In the genomic region with DNA sequence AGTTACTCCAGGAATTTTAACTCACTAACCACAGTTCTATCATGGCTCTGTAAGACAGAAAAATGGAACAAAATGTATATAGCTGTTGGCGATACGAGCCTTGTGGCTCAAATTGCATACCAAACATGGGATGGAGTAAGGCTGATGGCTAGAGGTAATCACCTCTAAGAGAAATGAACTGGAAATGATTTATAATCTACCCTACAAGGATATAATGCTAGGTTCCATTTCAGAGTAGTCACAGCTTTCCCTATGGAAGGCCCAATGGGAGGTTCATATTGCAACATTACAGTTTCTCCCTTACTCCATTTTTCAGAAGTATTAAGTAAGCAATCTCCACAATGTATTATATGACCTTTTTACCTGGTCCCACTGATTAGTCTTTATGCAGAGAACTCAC, we compare ENCODE assay signal across 2 cellular contexts.
TF ChIP-seq lines count a peak whose summit lies in the region.

No MANE protein-coding gene starts in this region.

TF ChIP-seq in IMR-90, 13 proteins besides CTCF, POLR2A, EP300 and RAD21:
- TF ChIP-seq NFE2L2 (IDR thresholded peaks at IDR 0.05; ENCODE audit: low read depth, low read length), result no peak
- no peak for TF ChIP-seq SMC3 (IDR thresholded peaks at IDR 0.05; ENCODE audit: low read depth, low read length)
- TF ChIP-seq MAZ (IDR thresholded peaks at IDR 0.05; ENCODE audit: borderline replicate concordance, low read depth, low read length), result no peak
- TF ChIP-seq, protein P1, sequence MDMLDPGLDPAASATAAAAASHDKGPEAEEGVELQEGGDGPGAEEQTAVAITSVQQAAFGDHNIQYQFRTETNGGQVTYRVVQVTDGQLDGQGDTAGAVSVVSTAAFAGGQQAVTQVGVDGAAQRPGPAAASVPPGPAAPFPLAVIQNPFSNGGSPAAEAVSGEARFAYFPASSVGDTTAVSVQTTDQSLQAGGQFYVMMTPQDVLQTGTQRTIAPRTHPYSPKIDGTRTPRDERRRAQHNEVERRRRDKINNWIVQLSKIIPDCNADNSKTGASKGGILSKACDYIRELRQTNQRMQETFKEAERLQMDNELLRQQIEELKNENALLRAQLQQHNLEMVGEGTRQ (IDR thresholded peaks at IDR 0.05; ENCODE audit: low read depth, low read length), result no peak
- no peak for TF ChIP-seq MXI1 (IDR thresholded peaks at IDR 0.05; ENCODE audit: borderline replicate concordance, low read depth, low read length)
- TF ChIP-seq RFX5 (IDR thresholded peaks at IDR 0.05; ENCODE audit: low read depth, low read length), result no peak
- TF ChIP-seq BHLHE40 (IDR thresholded peaks at IDR 0.05; ENCODE audit: low read depth, low read length), result no peak
- TF ChIP-seq MAFK (IDR thresholded peaks at IDR 0.05; ENCODE audit: low read depth, low read length), result no peak
- TF ChIP-seq, protein P2, sequence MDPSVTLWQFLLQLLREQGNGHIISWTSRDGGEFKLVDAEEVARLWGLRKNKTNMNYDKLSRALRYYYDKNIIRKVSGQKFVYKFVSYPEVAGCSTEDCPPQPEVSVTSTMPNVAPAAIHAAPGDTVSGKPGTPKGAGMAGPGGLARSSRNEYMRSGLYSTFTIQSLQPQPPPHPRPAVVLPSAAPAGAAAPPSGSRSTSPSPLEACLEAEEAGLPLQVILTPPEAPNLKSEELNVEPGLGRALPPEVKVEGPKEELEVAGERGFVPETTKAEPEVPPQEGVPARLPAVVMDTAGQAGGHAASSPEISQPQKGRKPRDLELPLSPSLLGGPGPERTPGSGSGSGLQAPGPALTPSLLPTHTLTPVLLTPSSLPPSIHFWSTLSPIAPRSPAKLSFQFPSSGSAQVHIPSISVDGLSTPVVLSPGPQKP (IDR thresholded peaks at IDR 0.05; ENCODE audit: borderline replicate concordance, low read depth, low read length), result no peak
- TF ChIP-seq CEBPB (IDR thresholded peaks at IDR 0.05; ENCODE audit: low read depth, low read length), result no peak
- no peak for TF ChIP-seq CHD1 (IDR thresholded peaks at IDR 0.05; ENCODE audit: low read depth, low read length)
- no peak for TF ChIP-seq FOS (IDR thresholded peaks at IDR 0.05; ENCODE audit: low read depth, low read length)
TF ChIP-seq in IMR-90: peak in this region for 0.

TF ChIP-seq in SK-N-SH, 30 proteins besides CTCF, POLR2A, EP300 and RAD21:
- no peak for TF ChIP-seq FOXM1 (IDR thresholded peaks at IDR 0.05; ENCODE audit: low read depth)
- no peak for TF ChIP-seq RXRA (IDR thresholded peaks at IDR 0.05; ENCODE audit: borderline replicate concordance, low read depth)
- TF ChIP-seq JUND (IDR thresholded peaks at IDR 0.05), result no peak
- TF ChIP-seq EZH2phosphoT487 (IDR thresholded peaks at IDR 0.05; ENCODE audit: borderline replicate concordance, low read depth), result no peak
- no peak for TF ChIP-seq TAF1 (IDR thresholded peaks at IDR 0.05; ENCODE audit: borderline replicate concordance, low read depth, low read length)
- TF ChIP-seq GABPA (IDR thresholded peaks at IDR 0.05; ENCODE audit: low read depth), result no peak
- TF ChIP-seq, protein P3, sequence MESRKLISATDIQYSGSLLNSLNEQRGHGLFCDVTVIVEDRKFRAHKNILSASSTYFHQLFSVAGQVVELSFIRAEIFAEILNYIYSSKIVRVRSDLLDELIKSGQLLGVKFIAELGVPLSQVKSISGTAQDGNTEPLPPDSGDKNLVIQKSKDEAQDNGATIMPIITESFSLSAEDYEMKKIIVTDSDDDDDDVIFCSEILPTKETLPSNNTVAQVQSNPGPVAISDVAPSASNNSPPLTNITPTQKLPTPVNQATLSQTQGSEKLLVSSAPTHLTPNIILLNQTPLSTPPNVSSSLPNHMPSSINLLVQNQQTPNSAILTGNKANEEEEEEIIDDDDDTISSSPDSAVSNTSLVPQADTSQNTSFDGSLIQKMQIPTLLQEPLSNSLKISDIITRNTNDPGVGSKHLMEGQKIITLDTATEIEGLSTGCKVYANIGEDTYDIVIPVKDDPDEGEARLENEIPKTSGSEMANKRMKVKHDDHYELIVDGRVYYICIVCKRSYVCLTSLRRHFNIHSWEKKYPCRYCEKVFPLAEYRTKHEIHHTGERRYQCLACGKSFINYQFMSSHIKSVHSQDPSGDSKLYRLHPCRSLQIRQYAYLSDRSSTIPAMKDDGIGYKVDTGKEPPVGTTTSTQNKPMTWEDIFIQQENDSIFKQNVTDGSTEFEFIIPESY (IDR thresholded peaks at IDR 0.05; ENCODE audit: borderline replicate concordance, low read depth), result no peak
- no peak for TF ChIP-seq GATA2 (CRISPR knock-in tag; IDR thresholded peaks at IDR 0.05)
- TF ChIP-seq NRF1 (IDR thresholded peaks at IDR 0.05; ENCODE audit: low read depth, low read length), result no peak
- TF ChIP-seq, protein P4, sequence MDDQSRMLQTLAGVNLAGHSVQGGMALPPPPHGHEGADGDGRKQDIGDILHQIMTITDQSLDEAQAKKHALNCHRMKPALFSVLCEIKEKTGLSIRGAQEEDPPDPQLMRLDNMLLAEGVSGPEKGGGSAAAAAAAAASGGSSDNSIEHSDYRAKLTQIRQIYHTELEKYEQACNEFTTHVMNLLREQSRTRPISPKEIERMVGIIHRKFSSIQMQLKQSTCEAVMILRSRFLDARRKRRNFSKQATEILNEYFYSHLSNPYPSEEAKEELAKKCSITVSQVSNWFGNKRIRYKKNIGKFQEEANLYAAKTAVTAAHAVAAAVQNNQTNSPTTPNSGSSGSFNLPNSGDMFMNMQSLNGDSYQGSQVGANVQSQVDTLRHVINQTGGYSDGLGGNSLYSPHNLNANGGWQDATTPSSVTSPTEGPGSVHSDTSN (IDR thresholded peaks at IDR 0.05), result no peak
- TF ChIP-seq, protein P5, sequence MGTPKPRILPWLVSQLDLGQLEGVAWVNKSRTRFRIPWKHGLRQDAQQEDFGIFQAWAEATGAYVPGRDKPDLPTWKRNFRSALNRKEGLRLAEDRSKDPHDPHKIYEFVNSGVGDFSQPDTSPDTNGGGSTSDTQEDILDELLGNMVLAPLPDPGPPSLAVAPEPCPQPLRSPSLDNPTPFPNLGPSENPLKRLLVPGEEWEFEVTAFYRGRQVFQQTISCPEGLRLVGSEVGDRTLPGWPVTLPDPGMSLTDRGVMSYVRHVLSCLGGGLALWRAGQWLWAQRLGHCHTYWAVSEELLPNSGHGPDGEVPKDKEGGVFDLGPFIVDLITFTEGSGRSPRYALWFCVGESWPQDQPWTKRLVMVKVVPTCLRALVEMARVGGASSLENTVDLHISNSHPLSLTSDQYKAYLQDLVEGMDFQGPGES (IDR thresholded peaks at IDR 0.05; ENCODE audit: low read depth, low read length), result no peak
- TF ChIP-seq CHD2 (IDR thresholded peaks at IDR 0.05; ENCODE audit: low read length, partially characterized antibody), result no peak
TF ChIP-seq in SK-N-SH: peak in this region for 0.
